In genomic region chr2:237967463-237967871, GRCh38 we compare ENCODE assay signal across 8 cellular contexts. TPM values are rescaled to one million over a fixed set of nuclear protein-coding genes. Genes with fewer than 3 reads are reported as not detected.
DNase-seq lines count a peak whose midpoint lies in the region; ATAC-seq and TF ChIP-seq lines count a peak whose summit lies in the region.

No MANE protein-coding gene starts in this region.

- peaks cover 25% of the 10 kb centered on the region for H3K4me1 ChIP-seq in OCI-LY7 (ENCODE audit: insufficient read depth, low read length, poor library complexity, severe bottlenecking)
- peaks cover 17 to 42% of the 10 kb centered on the region in 2 donors for H3K4me1 ChIP-seq in left lung

- peaks cover 5% of the 10 kb centered on the region; the same call in 1 of the 2 replicates for H3K79me2 ChIP-seq in OCI-LY7 (ENCODE audit: insufficient read depth, low read depth, low read length)

- TF ChIP-seq CTCF in OCI-LY7 (conservative IDR thresholded peaks at IDR 0.05; ENCODE audit: low read length) (no peak), left lung (IDR thresholded peaks at IDR 0.05) (no peak)

- peak overlapping the region; percentile 97 for H3K4me2 ChIP-seq in OCI-LY7 (ENCODE audit: low read length)

- ATAC-seq in left lung = peak; percentile 4

- POLR2A ChIA-PET in OCI-LY7 (lab: Charles Lee) = interaction anchor here (0.6 kb wide), 1 partner anchor 474 kb away, joined by 3 read pairs; no protein-coding TSS in a partner anchor

- peak; percentile 71 for DNase-seq in DMS53 (lab: John Stamatoyannopoulos, UW)
- no peak for DNase-seq in DMS53 treated with DMSO at 0.1 percent for 48 hours (lab: John Stamatoyannopoulos, UW; ENCODE audit: unreplicated experiment)
- no peak for DNase-seq in OCI-LY7 (ENCODE audit: low spot score)
- peak; percentile 15 for DNase-seq in cerebellar cortex (ENCODE audit: low spot score)
- peak; percentile 37 to 90 for DNase-seq in left lung
- DNase-seq in substantia nigra (lab: John Stamatoyannopoulos, UW) = peak in 8 of 49 donors; percentile 9 to 45 (median 14)
- DNase-seq in COLO829 (ENCODE audit: low spot score) = no peak
- DNase-seq in SHP77 (lab: John Stamatoyannopoulos, UW) = no peak

- H4K20me1 ChIP-seq in OCI-LY7 (ENCODE audit: insufficient read depth, low read length) = no peaks in the 10 kb centered on the region

- no peaks in the 10 kb centered on the region for H3K9me2 ChIP-seq in OCI-LY7 (ENCODE audit: insufficient read depth, low read length)

- no peaks in the 10 kb centered on the region for H3K27me3 ChIP-seq in left lung

- H2AFZ ChIP-seq in OCI-LY7 (ENCODE audit: low read length) = no peak overlapping the region; the same call in 1 of the 2 replicates

- H3K36me3 ChIP-seq in OCI-LY7 (ENCODE audit: insufficient read depth, low read length) (no peaks in the 10 kb centered on the region), left lung (no peaks in the 10 kb centered on the region)

- H3K9me3 ChIP-seq in OCI-LY7 (ENCODE audit: low read length) (0 out of 2 replicates have a peak, but pooled peaks cover 2% of the 10 kb centered on the region), left lung (peaks cover 0 to 6% of the 10 kb centered on the region in 2 donors)

- H3K4me3 ChIP-seq in OCI-LY7 (ENCODE audit: low read depth, low read length, poor library complexity, severe bottlenecking) (peak overlapping the region; percentile 83), left lung (peak overlapping the region; percentile 62 to 78)

- no TSS peak for BruUV-seq in OCI-LY7 (replicated peaks; lab: Mats Ljungman, UMichigan)

- H3K27ac ChIP-seq in OCI-LY7 (ENCODE audit: low read depth, low read length, poor library complexity, severe bottlenecking) = no peak overlapping the region
- peak overlapping the region; percentile 56 to 81 for H3K27ac ChIP-seq in left lung
- peak overlapping the region; percentile 68 for H3K27ac ChIP-seq in substantia nigra (ENCODE audit: low read depth, low read length, poor library complexity, severe bottlenecking)

- CTCF ChIA-PET in OCI-LY7 (lab: Charles Lee; ENCODE audit: unreplicated experiment) = no interaction called here

- intact Hi-C loops in OCI-LY7 (cut with micrococcal nuclease; ENCODE audit: unreplicated experiment) = loop anchor here (2.0 to 5.0 kb wide), 4 partner anchors 95 to 275 kb away; partner anchors contain the start of genes HES6 and SCLY
- intact Hi-C loops in left lung (cut with DNase I) = no loop called here

RNA-seq across cellular contexts. Expression of gene UBE2F, which starts 0.7 kb away (rescaled TPM):
- total RNA-seq in OCI-LY7 (2014; rRNA removed; shearing (Covaris generic)) = 18.1 and 19.9 TPM in 2 replicates
- total RNA-seq in OCI-LY7 (2022) = 21.0 and 27.1 TPM in 2 replicates
- 10 to 100 TPM; 48.5 to 58.9 TPM for total RNA-seq in left lung

Comparison
In these comparisons a context has a peak if more than half of its experiments do, and no peak if none do; other contexts are left out.
1. DNase-seq: peak in DMS53 (single experiment), cerebellar cortex (single experiment) and left lung (2 of 2); none in DMS53 treated with DMSO at 0.1 percent for 48 hours (single experiment), OCI-LY7 (single experiment), COLO829 (single experiment) and SHP77 (0 of 2).